In the genomic region with DNA sequence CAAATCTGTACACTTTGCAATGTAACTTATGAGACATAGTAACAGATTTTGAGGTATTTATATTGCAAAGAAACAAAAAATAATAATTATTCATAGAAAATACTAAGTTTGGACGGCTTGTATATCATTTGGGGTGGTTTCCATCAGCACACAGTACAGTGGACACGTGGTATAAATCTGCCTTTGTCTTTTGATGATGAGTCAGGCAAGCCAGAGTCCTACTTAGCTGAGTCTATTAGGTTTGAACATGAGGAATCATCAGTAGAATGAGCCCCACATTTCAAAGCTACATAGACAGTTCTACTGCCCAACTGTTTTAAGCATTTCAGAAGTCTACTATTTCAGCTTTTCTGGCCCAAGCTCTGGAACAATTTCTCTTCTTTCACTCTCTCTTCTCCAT, we compare ENCODE assay signal across 1 cellular context.
TF ChIP-seq lines count a peak whose summit lies in the region.

No MANE protein-coding gene starts in this region.

TF ChIP-seq in SK-N-SH, 30 proteins besides CTCF, POLR2A, EP300 and RAD21 (continued from another document):
- TF ChIP-seq PBX3 (IDR thresholded peaks at IDR 0.05) = no peak
- TF ChIP-seq JUND (IDR thresholded peaks at IDR 0.05) = no peak
- TF ChIP-seq MXI1 (IDR thresholded peaks at IDR 0.05; ENCODE audit: low read depth, low read length) = no peak
- TF ChIP-seq, protein P1, sequence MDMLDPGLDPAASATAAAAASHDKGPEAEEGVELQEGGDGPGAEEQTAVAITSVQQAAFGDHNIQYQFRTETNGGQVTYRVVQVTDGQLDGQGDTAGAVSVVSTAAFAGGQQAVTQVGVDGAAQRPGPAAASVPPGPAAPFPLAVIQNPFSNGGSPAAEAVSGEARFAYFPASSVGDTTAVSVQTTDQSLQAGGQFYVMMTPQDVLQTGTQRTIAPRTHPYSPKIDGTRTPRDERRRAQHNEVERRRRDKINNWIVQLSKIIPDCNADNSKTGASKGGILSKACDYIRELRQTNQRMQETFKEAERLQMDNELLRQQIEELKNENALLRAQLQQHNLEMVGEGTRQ (IDR thresholded peaks at IDR 0.05; ENCODE audit: borderline replicate concordance, low read depth, low read length) = no peak
- no peak for TF ChIP-seq MAX (IDR thresholded peaks at IDR 0.05; ENCODE audit: low read depth)
- TF ChIP-seq GATA2 (CRISPR knock-in tag; IDR thresholded peaks at IDR 0.05) = no peak
- TF ChIP-seq TEAD4 (IDR thresholded peaks at IDR 0.05; ENCODE audit: borderline replicate concordance, insufficient read depth) = no peak
- no peak for TF ChIP-seq FOSL2 (IDR thresholded peaks at IDR 0.05; ENCODE audit: borderline replicate concordance, low read depth)
